In the genomic region with DNA sequence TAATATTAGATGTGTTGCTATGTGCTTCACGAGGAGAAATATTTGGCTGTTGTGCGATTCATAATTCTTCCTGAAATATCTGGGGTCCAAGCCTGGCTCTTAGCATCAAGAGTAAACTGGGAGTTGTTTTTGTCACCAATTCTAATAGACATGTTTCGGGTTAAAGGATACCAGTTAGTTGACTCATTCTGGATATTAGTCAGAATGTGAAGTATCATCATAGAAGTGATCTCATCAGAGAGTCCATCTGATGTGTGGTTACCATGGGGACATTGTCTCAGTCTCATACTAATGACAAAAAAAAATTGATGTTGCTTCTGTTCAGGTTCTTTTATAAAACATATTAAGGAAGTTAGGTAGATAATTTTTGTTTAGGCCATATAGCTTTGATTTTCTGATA, we compare ENCODE assay signal across 9 cellular contexts. TPM values are rescaled to one million over a fixed set of nuclear protein-coding genes. Genes with fewer than 3 reads are reported as not detected.
A peak's percentile ranks its signal among the peaks of the same experiment; 100 is the strongest.
DNase-seq lines count a peak whose midpoint lies in the region; ATAC-seq, FAIRE-seq and TF ChIP-seq lines count a peak whose summit lies in the region.
"Had no signal": no experiment of that assay in that cellular context is flagged by ENCODE, and none has a peak within 500 bp of the region (broad histone marks: within the 10 kb centered on the region; RNA-seq: fewer than 3 reads in every experiment).

No MANE protein-coding gene starts in this region.

- H3K4me1 Mint-ChIP-seq in glutamatergic neuron (ENCODE audit: low read depth, unreplicated experiment) (no peaks in the 10 kb centered on the region), immature natural killer cell (no peaks in the 10 kb centered on the region)

- TF ChIP-seq POLR2A in ovary (IDR thresholded peaks at IDR 0.05) (no peak), GM12891 (IDR thresholded peaks at IDR 0.05; ENCODE audit: low read depth, low read length) (no peak)

- FAIRE-seq in GM19239 (lab: Jason Lieb, UNC): peak; percentile 83
- FAIRE-seq in GM12891 (lab: Jason Lieb, UNC): no peak

- 72 to 75% (median 75%) methylated on average over 3 of the region's 3 CpGs for WGBS in ovary, 3 donors

- H3K27ac ChIP-seq in epithelial cell of prostate (peak overlapping the region; percentile 30), ovary (no peak overlapping the region)
- H3K27ac ChIP-seq: neutrophil had no signal

- TF ChIP-seq CTCF in AG10803 (conservative IDR thresholded peaks at IDR 0.05; ENCODE audit: low read length): no peak
- no peak for TF ChIP-seq CTCF in glutamatergic neuron (IDR thresholded peaks at IDR 0.05; ENCODE audit: partially characterized antibody, unreplicated experiment)
- no peak for TF ChIP-seq CTCF in ovary (IDR thresholded peaks at IDR 0.05)

- no peak overlapping the region for H3K4me3 ChIP-seq in AG10803 (ENCODE audit: low read length)
- no peak overlapping the region for H3K4me3 ChIP-seq in ovary

- no peaks in the 10 kb centered on the region for H3K9me3 ChIP-seq in ovary
- H3K9me3 ChIP-seq: neutrophil had no signal

- H3K27ac Mint-ChIP-seq in glutamatergic neuron (ENCODE audit: unreplicated experiment) (no peak overlapping the region), immature natural killer cell (peak overlapping the region in 1 of 6 donors; percentile 5)

- no peaks in the 10 kb centered on the region for H3K27me3 ChIP-seq in ovary
- H3K27me3 ChIP-seq: neutrophil had no signal

- peak; percentile 94 for ATAC-seq in HG03565 (IDR thresholded peaks at IDR 0.05; ENCODE audit: unreplicated experiment)

- H3K36me3 ChIP-seq in ovary: no peaks in the 10 kb centered on the region

- H3K4me3 Mint-ChIP-seq in glutamatergic neuron (ENCODE audit: unreplicated experiment): no peak overlapping the region
- H3K4me3 Mint-ChIP-seq in immature natural killer cell: no peak overlapping the region

- no peaks in the 10 kb centered on the region for H3K36me3 Mint-ChIP-seq in glutamatergic neuron (ENCODE audit: unreplicated experiment)
- peaks cover 0 to 3% (median 0%) of the 10 kb centered on the region in 3 donors for H3K36me3 Mint-ChIP-seq in immature natural killer cell

- peaks cover 1% of the 10 kb centered on the region for H3K27me3 Mint-ChIP-seq in glutamatergic neuron (ENCODE audit: unreplicated experiment)
- H3K27me3 Mint-ChIP-seq in immature natural killer cell (ENCODE audit: low read depth in 3 of 3): peaks cover 0 to 4% (median 0%) of the 10 kb centered on the region in 3 donors

- intact Hi-C loops in ovary (cut with DNase I): no loop called here

- H3K9me3 Mint-ChIP-seq in glutamatergic neuron (ENCODE audit: unreplicated experiment): no peaks in the 10 kb centered on the region
- H3K9me3 Mint-ChIP-seq in immature natural killer cell: no peaks in the 10 kb centered on the region

- DNase-seq in AG10803 (ENCODE audit: low read depth): peak; percentile 74
- no peak for DNase-seq in GM19239 (ENCODE audit: insufficient read length, low spot score)
- DNase-seq in epithelial cell of prostate (ENCODE audit: low read depth, low spot score): peak; percentile 27
- no peak for DNase-seq in glutamatergic neuron
- no peak for DNase-seq in ovary
- no peak for DNase-seq in GM12891 (ENCODE audit: insufficient read length, low spot score)
- no peak for DNase-seq in immature natural killer cell

- H3K4me1 ChIP-seq in ovary (ENCODE audit: insufficient read depth): no peaks in the 10 kb centered on the region

- no peak for TF ChIP-seq EP300 in ovary (IDR thresholded peaks at IDR 0.05)

TF ChIP-seq in GM12891, 5 proteins besides CTCF, POLR2A, EP300 and RAD21:
- TF ChIP-seq TAF1 (IDR thresholded peaks at IDR 0.05; ENCODE audit: low read depth, low read length) (no peak), SPI1 (IDR thresholded peaks at IDR 0.05; ENCODE audit: low read depth, low read length) (no peak), PAX5 (IDR thresholded peaks at IDR 0.05; ENCODE audit: insufficient read depth, low read length, severe bottlenecking) (no peak), POU2F2 (IDR thresholded peaks at IDR 0.05; ENCODE audit: low read depth, low read length) (no peak), POLR2AphosphoS5 (IDR thresholded peaks at IDR 0.05; ENCODE audit: low read depth, low read length) (no peak)

RNA-seq across cellular contexts. Expression of a gene that starts 57.2 kb away (rescaled TPM):
- total RNA-seq in glutamatergic neuron (ENCODE audit: unreplicated experiment): 29.6 TPM
- 10 to 100 TPM; 11.9 to 20.4 (median 18.1) TPM for total RNA-seq in ovary
- polyA plus RNA-seq in ovary: 10 to 100 TPM in 1 of 2 donors, 1 to 10 TPM in 1; 7.9 to 22.7 TPM
- 16.2 TPM for polyA plus RNA-seq in GM12891 (2012; ENCODE audit: low read depth, missing spikeins)
- 10 to 100 TPM; 13.9 to 21.3 (median 15.3) TPM for polyA plus RNA-seq in immature natural killer cell

Comparison
In these comparisons a context has a peak if more than half of its experiments do, and no peak if none do; other contexts are left out.
1. DNase-seq: peak in AG10803 (single experiment) and epithelial cell of prostate (single experiment); none in GM19239 (single experiment), glutamatergic neuron (single experiment), ovary (0 of 5), GM12891 (single experiment) and immature natural killer cell (0 of 3).